ENCODE assay signal across 8 cellular contexts in the genomic region with DNA sequence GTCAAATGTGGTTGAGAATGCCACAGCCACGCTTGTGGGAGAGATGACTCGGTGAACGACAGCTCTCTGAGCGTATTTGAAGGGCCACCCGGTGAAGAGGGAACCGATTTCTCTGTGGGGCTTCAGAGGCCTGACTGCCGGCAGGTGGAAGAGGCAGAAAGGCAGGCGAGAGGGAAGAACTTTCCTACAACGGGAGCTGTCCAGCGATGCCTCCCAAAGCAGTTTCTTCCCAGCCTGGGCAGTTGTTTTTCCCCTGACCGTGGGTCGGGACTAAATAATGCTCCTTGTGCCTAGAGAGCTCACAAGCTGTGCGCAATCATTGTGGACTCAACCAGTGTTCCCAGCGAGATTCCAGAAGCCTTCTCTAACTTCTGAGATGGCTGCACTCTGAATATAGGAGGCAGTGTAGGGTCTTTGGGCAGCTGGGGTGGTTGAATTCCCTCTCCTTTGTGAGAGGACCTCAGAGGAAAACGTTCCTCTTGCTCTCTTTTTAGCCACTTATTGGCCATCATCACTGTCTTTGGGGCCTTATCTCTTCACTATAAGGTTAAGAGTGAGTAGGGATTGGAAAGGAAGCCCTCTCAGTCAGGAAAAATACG. TPM values are rescaled to one million over a fixed set of nuclear protein-coding genes. Genes with fewer than 3 reads are reported as not detected.
DNase-seq lines count a peak whose midpoint lies in the region; ATAC-seq, FAIRE-seq and TF ChIP-seq lines count a peak whose summit lies in the region.

No MANE protein-coding gene starts in this region.

- peaks cover 14% of the 10 kb centered on the region for H3K4me1 Mint-ChIP-seq in mesothelial cell of epicardium

- ATAC-seq in HG02981 (IDR thresholded peaks at IDR 0.05; ENCODE audit: unreplicated experiment) (peak; percentile 2), HG02571 (IDR thresholded peaks at IDR 0.05; ENCODE audit: unreplicated experiment) (no peak)

- CTCF ChIA-PET in endothelial cell of umbilical vein (lab: Charles Lee), result interaction anchor here (0.7 to 1.9 kb wide), 5 partner anchors 12 to 376 kb away, joined by 3 to 6 read pairs (median 5); no protein-coding TSS in a partner anchor

- H3K27ac ChIP-seq in SJSA1 (no peak overlapping the region), endothelial cell of umbilical vein (ENCODE audit: insufficient read depth, low read depth, low read length) (no peak overlapping the region), urinary bladder (ENCODE audit: low read depth) (no peak overlapping the region)

- H3K36me3 ChIP-seq in SJSA1, result no peaks in the 10 kb centered on the region
- H3K36me3 ChIP-seq in endothelial cell of umbilical vein (ENCODE audit: control insufficient read depth in 2 of 2, extremely low read depth in 1 of 2, insufficient read depth in 2 of 2, low read length in 2 of 2), result no peaks in the 10 kb centered on the region
- no peaks in the 10 kb centered on the region for H3K36me3 ChIP-seq in urinary bladder (ENCODE audit: insufficient read depth)

- H3K27ac Mint-ChIP-seq in mesothelial cell of epicardium, result peak overlapping the region; percentile 89

- H3K27me3 ChIP-seq in SJSA1 (replicated peaks), result peaks cover 5% of the 10 kb centered on the region; the same call in 1 of the 2 replicates
- H3K27me3 ChIP-seq in endothelial cell of umbilical vein (ENCODE audit: control insufficient read depth in 2 of 2, insufficient read depth in 2 of 2, low read length in 2 of 2), result peaks cover 0 to 8% of the 10 kb centered on the region in 2 experiments

- 5% methylated on average over 16 of the region's 16 CpGs for WGBS in urinary bladder

- TSS peak; percentile 27 for BruUV-seq in endothelial cell of umbilical vein (replicated peaks; lab: Mats Ljungman, UMichigan)

- H3K9me1 ChIP-seq in endothelial cell of umbilical vein (replicated peaks; ENCODE audit: control insufficient read depth, extremely low read depth, insufficient read depth, low read length), result no peaks in the 10 kb centered on the region

- DNase-seq in NCI-H1417 (lab: John Stamatoyannopoulos, UW) (peak in 2 of 3 experiments; percentile 89 to 92), NCI-H1417 treated with DMSO at 0.1 percent for 48 hours (lab: John Stamatoyannopoulos, UW) (no peak), SJSA1 (ENCODE audit: low read depth in 1 of 2, low spot score in 2 of 2) (no peak), endothelial cell of umbilical vein (ENCODE audit: low read depth, low spot score) (peak; percentile 42), mesothelial cell of epicardium (ENCODE audit: low spot score in 2 of 2, unreplicated experiment in 2 of 2) (peak in 1 of 2 experiments; percentile 55)

- dilution Hi-C loops in endothelial cell of umbilical vein (cut with MboI; ENCODE audit: extremely low pct_ligation_motif_present, low sequenced_read_pairs), result no loop called here

- H3K9me3 ChIP-seq in SJSA1 (replicated peaks), result no peaks in the 10 kb centered on the region
- H3K9me3 ChIP-seq in endothelial cell of umbilical vein (replicated peaks; ENCODE audit: control insufficient read depth, insufficient read depth, low read length), result no peaks in the 10 kb centered on the region

- peak overlapping the region; percentile 60 for H3K4me3 ChIP-seq in SJSA1
- peak overlapping the region; percentile 39 to 79 (median 50) for H3K4me3 ChIP-seq in endothelial cell of umbilical vein (replicated peaks in 1 of 3; ENCODE audit: insufficient read depth in 1 of 3, low read depth in 1 of 3, low read length in 3 of 3)
- H3K4me3 ChIP-seq in urinary bladder (ENCODE audit: low read depth, low read length), result peak overlapping the region; percentile 68

- H3K4me1 ChIP-seq in SJSA1 (replicated peaks) (peaks cover 6% of the 10 kb centered on the region), endothelial cell of umbilical vein (ENCODE audit: control insufficient read depth, extremely low read depth, insufficient read depth, low read length) (peaks cover 5% of the 10 kb centered on the region), urinary bladder (ENCODE audit: insufficient read depth) (no peaks in the 10 kb centered on the region)

- intact Hi-C loops in endothelial cell of umbilical vein (cut with micrococcal nuclease), result no loop called here

- no peaks in the 10 kb centered on the region for H3K36me3 Mint-ChIP-seq in mesothelial cell of epicardium

- TF ChIP-seq CTCF in endothelial cell of umbilical vein (IDR thresholded peaks at IDR 0.05; ENCODE audit: extremely low read depth in 1 of 2, insufficient read depth in 1 of 2, low read depth in 1 of 2, low read length in 2 of 2), result no peak
- no peak for TF ChIP-seq CTCF in mesothelial cell of epicardium (IDR thresholded peaks at IDR 0.05; ENCODE audit: unreplicated experiment)

- TF ChIP-seq POLR2A in endothelial cell of umbilical vein (IDR thresholded peaks at IDR 0.05; ENCODE audit: low read depth, low read length), result no peak

- peak overlapping the region; percentile 55 for H2AFZ ChIP-seq in endothelial cell of umbilical vein (ENCODE audit: low read depth, low read length)

- H4K20me1 ChIP-seq in endothelial cell of umbilical vein (replicated peaks; ENCODE audit: control insufficient read depth, extremely low read depth, insufficient read depth, low read length), result no peaks in the 10 kb centered on the region

- peak overlapping the region; percentile 74 for H3K9ac ChIP-seq in endothelial cell of umbilical vein (replicated peaks; ENCODE audit: extremely low read depth, insufficient read depth, low read length)

- H3K4me3 Mint-ChIP-seq in mesothelial cell of epicardium, result peak overlapping the region; percentile 89

- peaks cover 3% of the 10 kb centered on the region for H3K9me3 Mint-ChIP-seq in mesothelial cell of epicardium

- H3K79me2 ChIP-seq in endothelial cell of umbilical vein (ENCODE audit: control insufficient read depth, insufficient read depth, low read length), result no peaks in the 10 kb centered on the region

- H3K4me2 ChIP-seq in endothelial cell of umbilical vein (ENCODE audit: insufficient read depth, low read length), result peak overlapping the region; percentile 49

- peak; percentile 53 for FAIRE-seq in endothelial cell of umbilical vein (lab: Jason Lieb, UNC)

- H3K27me3 Mint-ChIP-seq in mesothelial cell of epicardium (ENCODE audit: low read depth), result peaks cover 32% of the 10 kb centered on the region

- POLR2A ChIA-PET in endothelial cell of umbilical vein (lab: Charles Lee), result no interaction called here

TF ChIP-seq in endothelial cell of umbilical vein, 7 proteins besides CTCF, POLR2A, EP300 and RAD21:
- TF ChIP-seq GATA2 (IDR thresholded peaks at IDR 0.05; ENCODE audit: insufficient read depth, insufficient read length, low read depth, low read length) (no peak), MYC (IDR thresholded peaks at IDR 0.05; ENCODE audit: low read depth, low read length) (no peak), POLR2AphosphoS5 (IDR thresholded peaks at IDR 0.05; ENCODE audit: insufficient read depth, low read depth, low read length) (no peak)
- TF ChIP-seq, protein P1, sequence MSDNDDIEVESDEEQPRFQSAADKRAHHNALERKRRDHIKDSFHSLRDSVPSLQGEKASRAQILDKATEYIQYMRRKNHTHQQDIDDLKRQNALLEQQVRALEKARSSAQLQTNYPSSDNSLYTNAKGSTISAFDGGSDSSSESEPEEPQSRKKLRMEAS (IDR thresholded peaks at IDR 0.05; ENCODE audit: insufficient read depth, insufficient read length), result no peak

RNA-seq across cellular contexts. Expression of a gene that starts 0.7 kb away (rescaled TPM):
- total RNA-seq in SJSA1 (2014; rRNA removed; shearing (Covaris generic)), result 21.7 and 25.0 TPM in 2 replicates
- 29.8 and 36.8 TPM in 2 replicates for total RNA-seq in endothelial cell of umbilical vein
- polyA plus RNA-seq in endothelial cell of umbilical vein, result 16.3 and 20.0 TPM in 2 replicates
- polyA plus RNA-seq in endothelial cell of umbilical vein (2011; cell fraction: cytosol; rRNA removed), result 21.1 and 24.4 TPM in 2 replicates
- polyA plus RNA-seq in endothelial cell of umbilical vein (2011; cell fraction: nucleus; rRNA removed), result 11.0 and 11.6 TPM in 2 replicates
- 31.5 and 51.2 TPM in 2 replicates for polyA plus RNA-seq in endothelial cell of umbilical vein (2012)
- polyA minus RNA-seq in endothelial cell of umbilical vein, result 6.3 and 8.8 TPM in 2 replicates
- polyA minus RNA-seq in endothelial cell of umbilical vein (2011; cell fraction: cytosol; rRNA and poly(A)+ RNA removed), result 12.9 TPM
- polyA minus RNA-seq in endothelial cell of umbilical vein (2011; cell fraction: nucleus; rRNA and poly(A)+ RNA removed), result 2.1 and 3.2 TPM in 2 replicates
- total RNA-seq in mesothelial cell of epicardium, result 15.2 to 21.0 TPM (median 15.8 TPM) in 3 replicates
- 11.1 TPM for total RNA-seq in urinary bladder
- 44.1 TPM for polyA plus RNA-seq in urinary bladder

Comparison
In these comparisons a context has a peak if more than half of its experiments do, and no peak if none do; other contexts are left out.
1. DNase-seq: peak in NCI-H1417 (2 of 3) and endothelial cell of umbilical vein (single experiment); none in NCI-H1417 treated with DMSO at 0.1 percent for 48 hours (single experiment) and SJSA1 (0 of 2).
2. Peak in every context shown above with its lines, with median percentiles within 50 percentile points of each other: H3K4me3 ChIP-seq.